ENCODE assay signal across 2 cellular contexts in genomic region chr22:45450101-45450785, GRCh38.
TF ChIP-seq lines count a peak whose summit lies in the region.

No MANE protein-coding gene starts in this region.

TF ChIP-seq in SK-N-SH, 30 proteins besides CTCF, POLR2A, EP300 and RAD21:
- TF ChIP-seq, protein P1, sequence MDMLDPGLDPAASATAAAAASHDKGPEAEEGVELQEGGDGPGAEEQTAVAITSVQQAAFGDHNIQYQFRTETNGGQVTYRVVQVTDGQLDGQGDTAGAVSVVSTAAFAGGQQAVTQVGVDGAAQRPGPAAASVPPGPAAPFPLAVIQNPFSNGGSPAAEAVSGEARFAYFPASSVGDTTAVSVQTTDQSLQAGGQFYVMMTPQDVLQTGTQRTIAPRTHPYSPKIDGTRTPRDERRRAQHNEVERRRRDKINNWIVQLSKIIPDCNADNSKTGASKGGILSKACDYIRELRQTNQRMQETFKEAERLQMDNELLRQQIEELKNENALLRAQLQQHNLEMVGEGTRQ (IDR thresholded peaks at IDR 0.05; ENCODE audit: borderline replicate concordance, low read depth, low read length): no peak
- TF ChIP-seq MXI1 (IDR thresholded peaks at IDR 0.05; ENCODE audit: low read depth, low read length): no peak

TF ChIP-seq in SK-N-SH treated with all-trans-retinoic acid at 6 μM for 48 hours, 23 proteins besides CTCF, POLR2A, EP300 and RAD21 (continued from another document):
- TF ChIP-seq, protein P2, sequence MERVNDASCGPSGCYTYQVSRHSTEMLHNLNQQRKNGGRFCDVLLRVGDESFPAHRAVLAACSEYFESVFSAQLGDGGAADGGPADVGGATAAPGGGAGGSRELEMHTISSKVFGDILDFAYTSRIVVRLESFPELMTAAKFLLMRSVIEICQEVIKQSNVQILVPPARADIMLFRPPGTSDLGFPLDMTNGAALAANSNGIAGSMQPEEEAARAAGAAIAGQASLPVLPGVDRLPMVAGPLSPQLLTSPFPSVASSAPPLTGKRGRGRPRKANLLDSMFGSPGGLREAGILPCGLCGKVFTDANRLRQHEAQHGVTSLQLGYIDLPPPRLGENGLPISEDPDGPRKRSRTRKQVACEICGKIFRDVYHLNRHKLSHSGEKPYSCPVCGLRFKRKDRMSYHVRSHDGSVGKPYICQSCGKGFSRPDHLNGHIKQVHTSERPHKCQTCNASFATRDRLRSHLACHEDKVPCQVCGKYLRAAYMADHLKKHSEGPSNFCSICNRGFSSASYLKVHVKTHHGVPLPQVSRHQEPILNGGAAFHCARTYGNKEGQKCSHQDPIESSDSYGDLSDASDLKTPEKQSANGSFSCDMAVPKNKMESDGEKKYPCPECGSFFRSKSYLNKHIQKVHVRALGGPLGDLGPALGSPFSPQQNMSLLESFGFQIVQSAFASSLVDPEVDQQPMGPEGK (CRISPR knock-in tag; IDR thresholded peaks at IDR 0.05; ENCODE audit: borderline replicate concordance): no peak
- TF ChIP-seq ZNF70 (CRISPR knock-in tag; IDR thresholded peaks at IDR 0.05) (no peak), CSDC2 (CRISPR knock-in tag; IDR thresholded peaks at IDR 0.05) (no peak), ZFP30 (CRISPR knock-in tag; IDR thresholded peaks at IDR 0.05) (no peak), PPARA (CRISPR knock-in tag; IDR thresholded peaks at IDR 0.05; ENCODE audit: borderline replicate concordance) (no peak), OSR1 (CRISPR knock-in tag; IDR thresholded peaks at IDR 0.05) (no peak), ZNF8 (CRISPR knock-in tag; IDR thresholded peaks at IDR 0.05) (no peak)
- TF ChIP-seq, protein P3, sequence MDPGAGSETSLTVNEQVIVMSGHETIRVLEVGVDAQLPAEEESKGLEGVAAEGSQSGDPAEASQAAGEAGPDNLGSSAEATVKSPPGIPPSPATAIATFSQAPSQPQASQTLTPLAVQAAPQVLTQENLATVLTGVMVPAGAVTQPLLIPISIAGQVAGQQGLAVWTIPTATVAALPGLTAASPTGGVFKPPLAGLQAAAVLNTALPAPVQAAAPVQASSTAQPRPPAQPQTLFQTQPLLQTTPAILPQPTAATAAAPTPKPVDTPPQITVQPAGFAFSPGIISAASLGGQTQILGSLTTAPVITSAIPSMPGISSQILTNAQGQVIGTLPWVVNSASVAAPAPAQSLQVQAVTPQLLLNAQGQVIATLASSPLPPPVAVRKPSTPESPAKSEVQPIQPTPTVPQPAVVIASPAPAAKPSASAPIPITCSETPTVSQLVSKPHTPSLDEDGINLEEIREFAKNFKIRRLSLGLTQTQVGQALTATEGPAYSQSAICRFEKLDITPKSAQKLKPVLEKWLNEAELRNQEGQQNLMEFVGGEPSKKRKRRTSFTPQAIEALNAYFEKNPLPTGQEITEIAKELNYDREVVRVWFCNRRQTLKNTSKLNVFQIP (CRISPR knock-in tag; IDR thresholded peaks at IDR 0.05; ENCODE audit: borderline replicate concordance, low read depth): no peak
- TF ChIP-seq, protein P4, sequence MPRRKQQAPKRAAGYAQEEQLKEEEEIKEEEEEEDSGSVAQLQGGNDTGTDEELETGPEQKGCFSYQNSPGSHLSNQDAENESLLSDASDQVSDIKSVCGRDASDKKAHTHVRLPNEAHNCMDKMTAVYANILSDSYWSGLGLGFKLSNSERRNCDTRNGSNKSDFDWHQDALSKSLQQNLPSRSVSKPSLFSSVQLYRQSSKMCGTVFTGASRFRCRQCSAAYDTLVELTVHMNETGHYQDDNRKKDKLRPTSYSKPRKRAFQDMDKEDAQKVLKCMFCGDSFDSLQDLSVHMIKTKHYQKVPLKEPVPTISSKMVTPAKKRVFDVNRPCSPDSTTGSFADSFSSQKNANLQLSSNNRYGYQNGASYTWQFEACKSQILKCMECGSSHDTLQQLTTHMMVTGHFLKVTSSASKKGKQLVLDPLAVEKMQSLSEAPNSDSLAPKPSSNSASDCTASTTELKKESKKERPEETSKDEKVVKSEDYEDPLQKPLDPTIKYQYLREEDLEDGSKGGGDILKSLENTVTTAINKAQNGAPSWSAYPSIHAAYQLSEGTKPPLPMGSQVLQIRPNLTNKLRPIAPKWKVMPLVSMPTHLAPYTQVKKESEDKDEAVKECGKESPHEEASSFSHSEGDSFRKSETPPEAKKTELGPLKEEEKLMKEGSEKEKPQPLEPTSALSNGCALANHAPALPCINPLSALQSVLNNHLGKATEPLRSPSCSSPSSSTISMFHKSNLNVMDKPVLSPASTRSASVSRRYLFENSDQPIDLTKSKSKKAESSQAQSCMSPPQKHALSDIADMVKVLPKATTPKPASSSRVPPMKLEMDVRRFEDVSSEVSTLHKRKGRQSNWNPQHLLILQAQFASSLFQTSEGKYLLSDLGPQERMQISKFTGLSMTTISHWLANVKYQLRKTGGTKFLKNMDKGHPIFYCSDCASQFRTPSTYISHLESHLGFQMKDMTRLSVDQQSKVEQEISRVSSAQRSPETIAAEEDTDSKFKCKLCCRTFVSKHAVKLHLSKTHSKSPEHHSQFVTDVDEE (CRISPR knock-in tag; IDR thresholded peaks at IDR 0.05): no peak
